In genomic region chr5:133510634-133511262, GRCh38 we compare ENCODE assay signal across 26 cellular contexts.
DNase-seq lines count a peak whose midpoint lies in the region; ATAC-seq and TF ChIP-seq lines count a peak whose summit lies in the region.
"Had no signal": no experiment of that assay in that cellular context is flagged by ENCODE, and none has a peak within 500 bp of the region (broad histone marks: within the 10 kb centered on the region; RNA-seq: fewer than 3 reads in every experiment).

No MANE protein-coding gene starts in this region.

- no peak overlapping the region for H3K9ac ChIP-seq in endodermal cell (ENCODE audit: extremely low read depth, low read length, poor library complexity, severe bottlenecking)
- H3K9ac ChIP-seq: GM23248 had no signal

- H3K36me3 ChIP-seq in endodermal cell (ENCODE audit: control insufficient read depth, insufficient read depth, low read length) (no peaks in the 10 kb centered on the region), WERI-Rb-1 (no peaks in the 10 kb centered on the region)
- H3K36me3 ChIP-seq: Peyer's patch had no signal

- no peaks in the 10 kb centered on the region for H3K36me3 Mint-ChIP-seq in endodermal cell (ENCODE audit: low read depth)
- H3K36me3 Mint-ChIP-seq in WTC11, result no peaks in the 10 kb centered on the region
- H3K36me3 Mint-ChIP-seq: CD8-positive, alpha-beta T cell; IgD-negative memory B cell had no signal

- peak overlapping the region; percentile 24 for H3K27ac Mint-ChIP-seq in endodermal cell
- no peak overlapping the region for H3K27ac Mint-ChIP-seq in WTC11
- H3K27ac Mint-ChIP-seq: B cell; CD8-positive, alpha-beta T cell; IgD-negative memory B cell had no signal

- H3K9me3 Mint-ChIP-seq in endodermal cell (no peaks in the 10 kb centered on the region), WTC11 (no peaks in the 10 kb centered on the region)
- H3K9me3 Mint-ChIP-seq: CD8-positive, alpha-beta T cell; H9; IgD-negative memory B cell had no signal

- CTCF ChIA-PET in WTC11 (lab: Charles Lee), result no interaction called here

- no peak overlapping the region for H3K4me3 Mint-ChIP-seq in endodermal cell
- H3K4me3 Mint-ChIP-seq in WTC11, result no peak overlapping the region
- H3K4me3 Mint-ChIP-seq: B cell; CD8-positive, alpha-beta T cell; H9; IgD-negative memory B cell had no signal

- POLR2A ChIA-PET in WTC11 (lab: Charles Lee), result no interaction called here

- WGBS in endodermal cell (ENCODE audit: insufficient coverage in 1 of 2, insufficient read length in 1 of 2), 2 experiments, result 91 to 92% methylated on average over 11 of the region's 11 CpGs

- intact Hi-C loops in sciatic nerve (cut with DNase I), result no loop called here
- intact Hi-C loops in dorsolateral prefrontal cortex (cut with DNase I), result no loop called here

- ATAC-seq in sciatic nerve, result peak; percentile 59
- no peak for ATAC-seq in WTC11
- ATAC-seq: CD8-positive, alpha-beta T cell had no signal

- no peaks in the 10 kb centered on the region for H3K4me1 ChIP-seq in endodermal cell (ENCODE audit: control insufficient read depth, insufficient read depth, low read length)
- H3K4me1 ChIP-seq: Caco-2, Peyer's patch had no signal

- peaks cover 12% of the 10 kb centered on the region for H3K4me1 Mint-ChIP-seq in endodermal cell
- peaks cover 6% of the 10 kb centered on the region for H3K4me1 Mint-ChIP-seq in WTC11
- H3K4me1 Mint-ChIP-seq: B cell, IgD-negative memory B cell had no signal

- TF ChIP-seq CTCF in GM12865 (IDR thresholded peaks at IDR 0.05; ENCODE audit: insufficient read depth, low read depth, low read length, missing control alignments), result no peak
- no peak for TF ChIP-seq CTCF in endodermal cell (conservative IDR thresholded peaks at IDR 0.05)
- TF ChIP-seq CTCF in WERI-Rb-1 (IDR thresholded peaks at IDR 0.05; ENCODE audit: low read depth, low read length), result no peak
- no peak for TF ChIP-seq CTCF in dorsolateral prefrontal cortex (IDR thresholded peaks at IDR 0.05 in 54 of 56, conservative IDR thresholded peaks at IDR 0.05 in 2 of 56; ENCODE audit: low read depth in 1 of 56, partially characterized antibody in 56 of 56)
- TF ChIP-seq CTCF in WTC11 (IDR thresholded peaks at IDR 0.05), result no peak

- H3K27ac ChIP-seq in endodermal cell (ENCODE audit: low read depth, low read length) (no peak overlapping the region), WERI-Rb-1 (no peak overlapping the region), dorsolateral prefrontal cortex (peak overlapping the region in 24 of 59 donors; percentile 2 to 84 (median 56))
- H3K27ac ChIP-seq: C4-2B, GM23248, Peyer's patch, SK-N-MC had no signal

- H3K9me3 ChIP-seq in endodermal cell (ENCODE audit: control insufficient read depth, low read length), result no peaks in the 10 kb centered on the region
- H3K9me3 ChIP-seq in WERI-Rb-1 (ENCODE audit: severe bottlenecking), result no peaks in the 10 kb centered on the region
- H3K9me3 ChIP-seq: Caco-2, Peyer's patch had no signal

- DNase-seq in GM12865 (ENCODE audit: low read depth), result peak; percentile 80
- peak; percentile 20 for DNase-seq in OCI-M1 (lab: John Stamatoyannopoulos, UW)
- DNase-seq in endodermal cell, result peak; percentile 47
- DNase-seq in sciatic nerve (ENCODE audit: low spot score), result no peak
- DNase-seq in WERI-Rb-1, result no peak
- no peak for DNase-seq in dorsolateral prefrontal cortex
- no peak for DNase-seq in WTC11 (ENCODE audit: low spot score)
- DNase-seq: CD8-positive, alpha-beta T cell; EL; GF-D8; GM23248; H9; NCI-H1048; NCI-H1417; NCI-H1694; NCI-H2029 treated with DMSO at 0.1 percent for 48 hours; NCI-H2227 treated with DMSO at 0.1 percent for 48 hours; NCI-H526 treated with DMSO at 0.1 percent for 48 hours; Peyer's patch; SIG-M5; SW 1271 had no signal

- no peaks in the 10 kb centered on the region for H3K27me3 ChIP-seq in endodermal cell (ENCODE audit: control insufficient read depth, insufficient read depth, low read length, poor library complexity, severe bottlenecking)
- no peaks in the 10 kb centered on the region for H3K27me3 ChIP-seq in WERI-Rb-1 (ENCODE audit: insufficient read depth, low read depth, severe bottlenecking)
- no peaks in the 10 kb centered on the region for H3K27me3 ChIP-seq in dorsolateral prefrontal cortex
- H3K27me3 ChIP-seq: Peyer's patch had no signal

- no peak overlapping the region for H3K4me3 ChIP-seq in GM12865 (ENCODE audit: low read depth, low read length)
- H3K4me3 ChIP-seq in endodermal cell (ENCODE audit: low read length), result no peak overlapping the region
- H3K4me3 ChIP-seq in WERI-Rb-1 (ENCODE audit: low read depth, low read length), result no peak overlapping the region
- no peak overlapping the region for H3K4me3 ChIP-seq in dorsolateral prefrontal cortex
- H3K4me3 ChIP-seq: GM23248, Peyer's patch, SK-N-MC had no signal

- H3K27me3 Mint-ChIP-seq in endodermal cell (ENCODE audit: insufficient read depth), result peaks cover 2% of the 10 kb centered on the region
- H3K27me3 Mint-ChIP-seq in WTC11 (ENCODE audit: low read depth), result no peaks in the 10 kb centered on the region

TF ChIP-seq in WTC11, 78 proteins besides CTCF, POLR2A, EP300 and RAD21:
- TF ChIP-seq EMX1 (CRISPR knock-in tag; IDR thresholded peaks at IDR 0.05) (no peak), TEAD4 (CRISPR knock-in tag; IDR thresholded peaks at IDR 0.05) (no peak), SP1 (CRISPR knock-in tag; conservative IDR thresholded peaks at IDR 0.05) (no peak), MXD4 (CRISPR knock-in tag; IDR thresholded peaks at IDR 0.05; ENCODE audit: borderline replicate concordance) (no peak), ZNF138 (CRISPR knock-in tag; conservative IDR thresholded peaks at IDR 0.05) (no peak), NFATC4 (CRISPR knock-in tag; IDR thresholded peaks at IDR 0.05) (no peak), ETV6 (CRISPR knock-in tag; IDR thresholded peaks at IDR 0.05) (no peak)
- TF ChIP-seq, protein P1, sequence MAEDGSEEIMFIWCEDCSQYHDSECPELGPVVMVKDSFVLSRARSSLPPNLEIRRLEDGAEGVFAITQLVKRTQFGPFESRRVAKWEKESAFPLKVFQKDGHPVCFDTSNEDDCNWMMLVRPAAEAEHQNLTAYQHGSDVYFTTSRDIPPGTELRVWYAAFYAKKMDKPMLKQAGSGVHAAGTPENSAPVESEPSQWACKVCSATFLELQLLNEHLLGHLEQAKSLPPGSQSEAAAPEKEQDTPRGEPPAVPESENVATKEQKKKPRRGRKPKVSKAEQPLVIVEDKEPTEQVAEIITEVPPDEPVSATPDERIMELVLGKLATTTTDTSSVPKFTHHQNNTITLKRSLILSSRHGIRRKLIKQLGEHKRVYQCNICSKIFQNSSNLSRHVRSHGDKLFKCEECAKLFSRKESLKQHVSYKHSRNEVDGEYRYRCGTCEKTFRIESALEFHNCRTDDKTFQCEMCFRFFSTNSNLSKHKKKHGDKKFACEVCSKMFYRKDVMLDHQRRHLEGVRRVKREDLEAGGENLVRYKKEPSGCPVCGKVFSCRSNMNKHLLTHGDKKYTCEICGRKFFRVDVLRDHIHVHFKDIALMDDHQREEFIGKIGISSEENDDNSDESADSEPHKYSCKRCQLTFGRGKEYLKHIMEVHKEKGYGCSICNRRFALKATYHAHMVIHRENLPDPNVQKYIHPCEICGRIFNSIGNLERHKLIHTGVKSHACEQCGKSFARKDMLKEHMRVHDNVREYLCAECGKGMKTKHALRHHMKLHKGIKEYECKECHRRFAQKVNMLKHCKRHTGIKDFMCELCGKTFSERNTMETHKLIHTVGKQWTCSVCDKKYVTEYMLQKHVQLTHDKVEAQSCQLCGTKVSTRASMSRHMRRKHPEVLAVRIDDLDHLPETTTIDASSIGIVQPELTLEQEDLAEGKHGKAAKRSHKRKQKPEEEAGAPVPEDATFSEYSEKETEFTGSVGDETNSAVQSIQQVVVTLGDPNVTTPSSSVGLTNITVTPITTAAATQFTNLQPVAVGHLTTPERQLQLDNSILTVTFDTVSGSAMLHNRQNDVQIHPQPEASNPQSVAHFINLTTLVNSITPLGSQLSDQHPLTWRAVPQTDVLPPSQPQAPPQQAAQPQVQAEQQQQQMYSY (CRISPR knock-in tag; IDR thresholded peaks at IDR 0.05), result no peak
- TF ChIP-seq, protein P2, sequence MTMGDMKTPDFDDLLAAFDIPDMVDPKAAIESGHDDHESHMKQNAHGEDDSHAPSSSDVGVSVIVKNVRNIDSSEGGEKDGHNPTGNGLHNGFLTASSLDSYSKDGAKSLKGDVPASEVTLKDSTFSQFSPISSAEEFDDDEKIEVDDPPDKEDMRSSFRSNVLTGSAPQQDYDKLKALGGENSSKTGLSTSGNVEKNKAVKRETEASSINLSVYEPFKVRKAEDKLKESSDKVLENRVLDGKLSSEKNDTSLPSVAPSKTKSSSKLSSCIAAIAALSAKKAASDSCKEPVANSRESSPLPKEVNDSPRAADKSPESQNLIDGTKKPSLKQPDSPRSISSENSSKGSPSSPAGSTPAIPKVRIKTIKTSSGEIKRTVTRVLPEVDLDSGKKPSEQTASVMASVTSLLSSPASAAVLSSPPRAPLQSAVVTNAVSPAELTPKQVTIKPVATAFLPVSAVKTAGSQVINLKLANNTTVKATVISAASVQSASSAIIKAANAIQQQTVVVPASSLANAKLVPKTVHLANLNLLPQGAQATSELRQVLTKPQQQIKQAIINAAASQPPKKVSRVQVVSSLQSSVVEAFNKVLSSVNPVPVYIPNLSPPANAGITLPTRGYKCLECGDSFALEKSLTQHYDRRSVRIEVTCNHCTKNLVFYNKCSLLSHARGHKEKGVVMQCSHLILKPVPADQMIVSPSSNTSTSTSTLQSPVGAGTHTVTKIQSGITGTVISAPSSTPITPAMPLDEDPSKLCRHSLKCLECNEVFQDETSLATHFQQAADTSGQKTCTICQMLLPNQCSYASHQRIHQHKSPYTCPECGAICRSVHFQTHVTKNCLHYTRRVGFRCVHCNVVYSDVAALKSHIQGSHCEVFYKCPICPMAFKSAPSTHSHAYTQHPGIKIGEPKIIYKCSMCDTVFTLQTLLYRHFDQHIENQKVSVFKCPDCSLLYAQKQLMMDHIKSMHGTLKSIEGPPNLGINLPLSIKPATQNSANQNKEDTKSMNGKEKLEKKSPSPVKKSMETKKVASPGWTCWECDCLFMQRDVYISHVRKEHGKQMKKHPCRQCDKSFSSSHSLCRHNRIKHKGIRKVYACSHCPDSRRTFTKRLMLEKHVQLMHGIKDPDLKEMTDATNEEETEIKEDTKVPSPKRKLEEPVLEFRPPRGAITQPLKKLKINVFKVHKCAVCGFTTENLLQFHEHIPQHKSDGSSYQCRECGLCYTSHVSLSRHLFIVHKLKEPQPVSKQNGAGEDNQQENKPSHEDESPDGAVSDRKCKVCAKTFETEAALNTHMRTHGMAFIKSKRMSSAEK (CRISPR knock-in tag; IDR thresholded peaks at IDR 0.05; ENCODE audit: borderline replicate concordance), result no peak
- TF ChIP-seq, protein P3, sequence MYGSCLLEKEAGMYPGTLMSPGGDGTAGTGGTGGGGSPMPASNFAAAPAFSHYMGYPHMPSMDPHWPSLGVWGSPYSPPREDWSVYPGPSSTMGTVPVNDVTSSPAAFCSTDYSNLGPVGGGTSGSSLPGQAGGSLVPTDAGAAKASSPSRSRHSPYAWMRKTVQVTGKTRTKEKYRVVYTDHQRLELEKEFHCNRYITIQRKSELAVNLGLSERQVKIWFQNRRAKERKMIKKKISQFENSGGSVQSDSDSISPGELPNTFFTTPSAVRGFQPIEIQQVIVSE (CRISPR knock-in tag; IDR thresholded peaks at IDR 0.05; ENCODE audit: borderline replicate concordance), result no peak

Comparison
In these comparisons a context has a peak if more than half of its experiments do, and no peak if none do; other contexts are left out.
1. DNase-seq: peak in GM12865 (single experiment), OCI-M1 (single experiment) and endodermal cell (single experiment); none in sciatic nerve (single experiment), WERI-Rb-1 (single experiment), dorsolateral prefrontal cortex (0 of 10) and WTC11 (single experiment).